In the genomic region with DNA sequence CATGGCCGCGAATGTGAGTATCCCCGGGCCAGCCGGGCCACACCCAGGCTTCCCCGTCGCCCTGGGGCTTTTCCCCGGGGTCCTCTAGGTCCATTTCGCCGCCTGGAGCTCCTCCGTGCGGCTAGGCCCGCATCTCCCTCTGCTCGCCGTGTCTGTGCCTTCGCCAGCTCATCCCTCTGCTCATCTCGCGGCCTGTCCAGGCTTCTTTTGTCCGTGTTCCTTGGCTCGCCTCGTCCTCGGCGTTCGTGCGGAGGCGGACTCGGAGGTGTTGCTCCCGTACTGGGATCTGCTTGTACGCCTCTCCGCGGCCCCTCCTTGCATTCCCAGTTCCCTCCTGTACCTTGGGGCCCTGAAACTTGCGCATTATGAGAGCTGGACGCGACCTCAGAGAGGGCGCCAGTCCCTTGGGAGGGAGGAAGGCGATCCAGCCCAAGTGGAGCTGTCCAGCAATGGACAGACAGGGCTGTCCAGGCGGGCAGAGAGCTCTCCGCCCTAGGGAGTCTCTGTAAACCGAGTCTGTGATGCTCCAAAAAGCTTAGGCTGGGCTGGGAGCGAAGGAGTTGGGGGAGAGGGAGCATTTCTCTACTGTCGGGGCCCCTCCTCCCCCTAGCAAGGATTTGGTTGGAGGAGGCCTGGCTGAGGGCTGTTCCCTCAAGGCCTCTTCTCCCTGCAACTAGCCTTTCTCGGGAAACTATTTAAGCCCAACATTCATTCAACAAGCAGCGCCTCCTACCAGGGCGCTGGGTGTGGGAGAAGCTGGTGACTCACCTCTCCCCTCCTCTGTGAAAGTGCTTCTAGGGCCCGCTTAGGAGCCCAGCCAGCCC, we compare ENCODE assay signal across 8 cellular contexts. TPM values are rescaled to one million over a fixed set of nuclear protein-coding genes. Genes with fewer than 3 reads are reported as not detected.
A peak's percentile ranks its signal among the peaks of the same experiment; 100 is the strongest.
DNase-seq lines count a peak whose midpoint lies in the region; ATAC-seq and TF ChIP-seq lines count a peak whose summit lies in the region.

No MANE protein-coding gene starts in this region.

- no peaks in the 10 kb centered on the region for H3K27me3 ChIP-seq in Panc1 (ENCODE audit: control insufficient read depth, insufficient read depth, low read length)
- H3K27me3 ChIP-seq in thyroid gland: no peaks in the 10 kb centered on the region

- intact Hi-C loops in Panc1 (cut with micrococcal nuclease; ENCODE audit: unreplicated experiment): no loop called here
- intact Hi-C loops in thyroid gland (cut with DNase I): loop anchor here (10.0 kb wide), 1 partner anchor 49 kb away; the partner anchor contains the start of genes LSM3 and XPC

- no peak for TF ChIP-seq POLR2A in thyroid gland (IDR thresholded peaks at IDR 0.05)

- CTCF ChIA-PET in Panc1 (lab: Charles Lee): interaction anchor here (0.7 kb wide), 2 partner anchors 229 to 233 kb away, joined by 4 to 6 read pairs; no protein-coding TSS in a partner anchor

- peak; percentile 84 for DNase-seq in AG08396 (ENCODE audit: low spot score)
- no peak for DNase-seq in Panc1 (ENCODE audit: low read depth, low spot score)
- peak; percentile 53 for DNase-seq in activated T-helper 9 cell treated with anti-CD3 and anti-CD28 coated beads, Interleukin-2, amount 50 U/mL, for 16 hours (ENCODE audit: low read depth)
- peak; percentile 79 for DNase-seq in foreskin melanocyte
- peak; percentile 82 for DNase-seq in non-pigmented ciliary epithelial cell (ENCODE audit: low read depth)
- peak; percentile 68 to 76 for DNase-seq in thyroid gland

- H3K36me3 ChIP-seq in Panc1 (ENCODE audit: control insufficient read depth, insufficient read depth, low read length) (peaks cover 7% of the 10 kb centered on the region), thyroid gland (peaks cover 11 to 16% of the 10 kb centered on the region in 2 donors)

- WGBS in thyroid gland, 2 donors: 0% methylated on average over 23 to 34 of the region's 44 CpGs

- in situ Hi-C loops in Panc1 (cut with HindIII; ENCODE audit: low pct_unique_long_range_greater_than_20kb, low sequenced_read_pairs): no loop called here

- H3K9me3 ChIP-seq in Panc1 (ENCODE audit: control insufficient read depth, insufficient read depth, low read depth, low read length) (no peaks in the 10 kb centered on the region), thyroid gland (no peaks in the 10 kb centered on the region)

- BruUV-seq in Panc1 (replicated peaks; lab: Mats Ljungman, UMichigan): no TSS peak

- H3K4me3 ChIP-seq in Panc1 (ENCODE audit: low read depth in 2 of 2, low read length in 2 of 2) (peak overlapping the region; percentile 62 to 92), thyroid gland (replicated peaks in 1 of 3) (peak overlapping the region; percentile 76 to 99 (median 81))

- H3K4me1 ChIP-seq in Panc1 (ENCODE audit: control insufficient read depth, insufficient read depth, low read length): peaks cover 15% of the 10 kb centered on the region
- peaks cover 26 to 27% of the 10 kb centered on the region in 2 donors for H3K4me1 ChIP-seq in thyroid gland

- POLR2A ChIA-PET in Panc1 (lab: Charles Lee): no interaction called here

- TF ChIP-seq CTCF in Panc1 (IDR thresholded peaks at IDR 0.05) (no peak), thyroid gland (IDR thresholded peaks at IDR 0.05) (peak in 1 of 6 experiments; percentile 4)

- ATAC-seq in GM19023 (IDR thresholded peaks at IDR 0.05; ENCODE audit: unreplicated experiment): peak; percentile 26
- peak; percentile 9 for ATAC-seq in HG03280 (IDR thresholded peaks at IDR 0.05; ENCODE audit: unreplicated experiment)
- ATAC-seq in Panc1: peak; percentile 50

- H3K27ac ChIP-seq in Panc1 (ENCODE audit: low read length) (peak overlapping the region; percentile 73), thyroid gland (peak overlapping the region; percentile 78 to 95 (median 94))

RNA-seq across cellular contexts. Expression of gene TMEM43, which starts 0.6 kb away (rescaled TPM):
- total RNA-seq in Panc1 (2021; ENCODE audit: unreplicated experiment) (51.2 TPM), thyroid gland (100 to 1,000 TPM in 1 of 4 donors, 10 to 100 TPM in 3; 69.6 to 109 (median 90.3) TPM)
- 47.3 TPM for polyA plus RNA-seq in Panc1 (2012; ENCODE audit: insufficient read length)

RNA-seq across cellular contexts. Expression of gene CHCHD4, which starts 0.7 kb away (rescaled TPM):
- total RNA-seq in Panc1 (2021; ENCODE audit: unreplicated experiment): 13.8 TPM
- polyA plus RNA-seq in Panc1 (2012; ENCODE audit: insufficient read length): 8.9 TPM
- total RNA-seq in thyroid gland: 10 to 100 TPM; 15.1 to 20.2 (median 16.0) TPM

RNA-seq across cellular contexts. Expression of gene XPC, which starts 53.0 kb away (rescaled TPM):
- total RNA-seq in Panc1 (2021; ENCODE audit: unreplicated experiment) (15.1 TPM), thyroid gland (10 to 100 TPM; 53.4 to 69.3 (median 60.8) TPM)
- polyA plus RNA-seq in Panc1 (2012; ENCODE audit: insufficient read length): 13.9 TPM

RNA-seq across cellular contexts. Expression of gene LSM3, which starts 53.2 kb away (rescaled TPM):
- total RNA-seq in Panc1 (2021; ENCODE audit: unreplicated experiment) (11.9 TPM), thyroid gland (10 to 100 TPM in 3 of 4 donors, 1 to 10 TPM in 1; 9.9 to 15.6 (median 15.3) TPM)
- polyA plus RNA-seq in Panc1 (2012; ENCODE audit: insufficient read length): 6.0 TPM
